In genomic region chr16:87486713-87487112, GRCh38 we compare ENCODE assay signal across 8 cellular contexts. TPM values are rescaled to one million over a fixed set of nuclear protein-coding genes. Genes with fewer than 3 reads are reported as not detected.
DNase-seq lines count a peak whose midpoint lies in the region; ATAC-seq and TF ChIP-seq lines count a peak whose summit lies in the region.
"Not testable (repeated sequence)": the region's sequence is repeated elsewhere in the genome, so short reads cannot be mapped to it uniquely, and the experiment has no call there.

No MANE protein-coding gene starts in this region.

- not testable (repeated sequence) for H3F3A ChIP-seq in neural cell (ENCODE audit: insufficient read depth, low read length, poor library complexity, severe bottlenecking)

- not testable (repeated sequence) for TF ChIP-seq EP300 in neural cell (conservative IDR thresholded peaks at IDR 0.05; ENCODE audit: poor library complexity, severe bottlenecking)

- H3K27ac ChIP-seq in body of pancreas (peak overlapping the region in 3 of 4 donors; percentile 21 to 63 (median 58)), vagina (peak overlapping the region; percentile 30)
- H3K27ac ChIP-seq in fibroblast of lung (ENCODE audit: insufficient read depth, low read length); neural cell (ENCODE audit: low read length): not testable (repeated sequence)

- H3K9me3 ChIP-seq in body of pancreas; fibroblast of lung (ENCODE audit: control insufficient read depth, insufficient read depth, low read depth, low read length); neural cell (ENCODE audit: low read length); vagina: not testable (repeated sequence)

- peaks cover 81% of the 10 kb centered on the region for H3K4me1 ChIP-seq in body of pancreas
- peaks cover 23% of the 10 kb centered on the region for H3K4me1 ChIP-seq in fibroblast of lung (ENCODE audit: control insufficient read depth, extremely low read depth, insufficient read depth, low read length)
- H3K4me1 ChIP-seq in vagina: peaks cover 97% of the 10 kb centered on the region

- TF ChIP-seq RAD21 in neural cell (conservative IDR thresholded peaks at IDR 0.05): not testable (repeated sequence)

- not testable (repeated sequence) for ATAC-seq in activated T-cell treated with anti-CD3 and anti-CD28 coated beads, Interleukin-2, amount 50 U/mL, for 4 hours; body of pancreas; stimulated activated effector memory CD8-positive, alpha-beta T cell treated with anti-CD3 and anti-CD28 coated beads, Interleukin-12 subunit alpha, Interleukin-12 subunit beta, amount 100 ng/mL, for 72 hours
- ATAC-seq in left lobe of liver: peak; percentile 5

- peak overlapping the region; percentile 27; the same call in 1 of the 2 replicates for H3K27ac Mint-ChIP-seq in HFFc6
- H3K27ac Mint-ChIP-seq in stimulated activated effector memory CD8-positive, alpha-beta T cell treated with anti-CD3 and anti-CD28 coated beads, Interleukin-12 subunit alpha, Interleukin-12 subunit beta, amount 100 ng/mL, for 72 hours: peak overlapping the region; percentile 20

- H3K4me2 ChIP-seq in fibroblast of lung (ENCODE audit: extremely low read depth, insufficient read depth, low read length) (peak overlapping the region; percentile 56), neural cell (ENCODE audit: low read length) (peak overlapping the region; percentile 65)

- H3K79me2 ChIP-seq in fibroblast of lung (ENCODE audit: control insufficient read depth, insufficient read depth, low read length) (peaks cover 69% of the 10 kb centered on the region), neural cell (replicated peaks; ENCODE audit: insufficient read depth, low read length) (peaks cover 88% of the 10 kb centered on the region)

- H3K4me3 ChIP-seq in body of pancreas, vagina: not testable (repeated sequence)
- peak overlapping the region in 1 of 4 experiments; percentile 71 for H3K4me3 ChIP-seq in fibroblast of lung (replicated peaks in 1 of 4; ENCODE audit: control extremely low read depth in 1 of 4, insufficient read depth in 1 of 4, low read depth in 3 of 4, low read length in 4 of 4)
- peak overlapping the region; percentile 61 for H3K4me3 ChIP-seq in neural cell (ENCODE audit: low read length)

- not testable (repeated sequence) for TF ChIP-seq CTCF in HFFc6 (IDR thresholded peaks at IDR 0.05); body of pancreas (IDR thresholded peaks at IDR 0.05); fibroblast of lung (conservative IDR thresholded peaks at IDR 0.05 in 1 of 2, IDR thresholded peaks at IDR 0.05 in 1 of 2; ENCODE audit: low read depth in 1 of 2, low read length in 2 of 2); neural cell (IDR thresholded peaks at IDR 0.05; ENCODE audit: poor library complexity, severe bottlenecking); vagina (IDR thresholded peaks at IDR 0.05)

- H3K9me2 ChIP-seq in neural cell (ENCODE audit: insufficient read depth, low read length): not testable (repeated sequence)

- peak; percentile 9 for DNase-seq in HFFc6
- DNase-seq in activated T-cell treated with anti-CD3 and anti-CD28 coated beads, Interleukin-2, amount 50 U/mL, for 4 hours; body of pancreas; fibroblast of lung (ENCODE audit: low read depth in 2 of 2); left lobe of liver (ENCODE audit: low spot score); stimulated activated effector memory CD8-positive, alpha-beta T cell treated with anti-CD3 and anti-CD28 coated beads, Interleukin-12 subunit alpha, Interleukin-12 subunit beta, amount 100 ng/mL, for 72 hours (ENCODE audit: low spot score in 2 of 2); vagina (ENCODE audit: extremely low spot score in 2 of 2): not testable (repeated sequence)

- H3K4me3 Mint-ChIP-seq in HFFc6; stimulated activated effector memory CD8-positive, alpha-beta T cell treated with anti-CD3 and anti-CD28 coated beads, Interleukin-12 subunit alpha, Interleukin-12 subunit beta, amount 100 ng/mL, for 72 hours: not testable (repeated sequence)
- peak overlapping the region; percentile 52 for H3K4me3 Mint-ChIP-seq in activated T-cell treated with anti-CD3 and anti-CD28 coated beads, Interleukin-2, amount 50 U/mL, for 4 hours

- not testable (repeated sequence) for TF ChIP-seq POLR2A in body of pancreas (IDR thresholded peaks at IDR 0.05); vagina (IDR thresholded peaks at IDR 0.05)

- not testable (repeated sequence) for H3K27me3 ChIP-seq in body of pancreas; fibroblast of lung (ENCODE audit: control insufficient read depth, insufficient read depth, low read length); neural cell (ENCODE audit: insufficient read depth, low read depth, low read length); vagina

- WGBS in body of pancreas, 2 donors: 35 to 43% methylated on average over 4 of the region's 4 CpGs

- not testable (repeated sequence) for H2AFZ ChIP-seq in fibroblast of lung (ENCODE audit: low read length); neural cell (ENCODE audit: low read depth, low read length)

- not testable (repeated sequence) for H3K9me3 Mint-ChIP-seq in HFFc6; activated T-cell treated with anti-CD3 and anti-CD28 coated beads, Interleukin-2, amount 50 U/mL, for 4 hours; stimulated activated effector memory CD8-positive, alpha-beta T cell treated with anti-CD3 and anti-CD28 coated beads, Interleukin-12 subunit alpha, Interleukin-12 subunit beta, amount 100 ng/mL, for 72 hours

- H4K20me1 ChIP-seq in fibroblast of lung (ENCODE audit: control insufficient read depth, extremely low read depth, insufficient read depth, low read length): not testable (repeated sequence)
- peaks cover 25% of the 10 kb centered on the region for H4K20me1 ChIP-seq in neural cell (ENCODE audit: insufficient read depth)

- peaks cover 80% of the 10 kb centered on the region for H3K4me1 Mint-ChIP-seq in HFFc6 (ENCODE audit: low read depth)
- peaks cover 85% of the 10 kb centered on the region for H3K4me1 Mint-ChIP-seq in activated T-cell treated with anti-CD3 and anti-CD28 coated beads, Interleukin-2, amount 50 U/mL, for 4 hours (ENCODE audit: low read depth)
- H3K4me1 Mint-ChIP-seq in stimulated activated effector memory CD8-positive, alpha-beta T cell treated with anti-CD3 and anti-CD28 coated beads, Interleukin-12 subunit alpha, Interleukin-12 subunit beta, amount 100 ng/mL, for 72 hours: peaks cover 76% of the 10 kb centered on the region

- not testable (repeated sequence) for H3K27me3 Mint-ChIP-seq in HFFc6 (ENCODE audit: insufficient read depth); activated T-cell treated with anti-CD3 and anti-CD28 coated beads, Interleukin-2, amount 50 U/mL, for 4 hours (ENCODE audit: low read depth)

- intact Hi-C loops in body of pancreas (cut with DNase I); vagina (cut with DNase I): not testable (repeated sequence)

- H3K9ac ChIP-seq in fibroblast of lung (ENCODE audit: insufficient read depth, low read length); neural cell (ENCODE audit: low read length): not testable (repeated sequence)

- not testable (repeated sequence) for H3K36me3 ChIP-seq in body of pancreas (replicated peaks in 1 of 2; ENCODE audit: insufficient read depth in 1 of 2, low read depth in 2 of 2); fibroblast of lung (ENCODE audit: control insufficient read depth, insufficient read depth, low read length); neural cell (ENCODE audit: insufficient read depth, low read length); vagina

- H3K36me3 Mint-ChIP-seq in HFFc6 (ENCODE audit: low read depth); activated T-cell treated with anti-CD3 and anti-CD28 coated beads, Interleukin-2, amount 50 U/mL, for 4 hours (ENCODE audit: insufficient read depth); stimulated activated effector memory CD8-positive, alpha-beta T cell treated with anti-CD3 and anti-CD28 coated beads, Interleukin-12 subunit alpha, Interleukin-12 subunit beta, amount 100 ng/mL, for 72 hours: not testable (repeated sequence)

RNA-seq across cellular contexts. Expression of gene ZCCHC14, which starts 6.1 kb away (rescaled TPM):
- total RNA-seq in HFFc6 (2021; fragmentation: NEBNext Ultra II Directional; extraction: Animal tissue kit (Norgen Biotek cat#: 25700)): 10 to 100 TPM; 10.6 to 13.7 (median 13.3) TPM
- 10 to 100 TPM; 14.7 to 18.0 (median 15.9) TPM for total RNA-seq in activated T-cell treated with anti-CD3 and anti-CD28 coated beads, Interleukin-2, amount 50 U/mL, for 4 hours
- 10 to 100 TPM; 18.9 to 54.4 TPM for total RNA-seq in body of pancreas
- 15.4 and 16.3 TPM in 2 replicates for total RNA-seq in fibroblast of lung
- 6.4 and 8.6 TPM in 2 replicates for polyA plus RNA-seq in fibroblast of lung
- polyA plus RNA-seq in fibroblast of lung (2012): 12.6 and 13.5 TPM in 2 replicates
- 19.5 and 24.6 TPM in 2 replicates for polyA minus RNA-seq in fibroblast of lung (ENCODE audit: low replicate concordance)
- 19.3 TPM for total RNA-seq in left lobe of liver
- polyA plus RNA-seq in neural cell: 22.1 and 22.8 TPM in 2 replicates
- polyA minus RNA-seq in neural cell: 39.2 and 46.3 TPM in 2 replicates
- total RNA-seq in vagina: 74.2 TPM
